In the genomic region with DNA sequence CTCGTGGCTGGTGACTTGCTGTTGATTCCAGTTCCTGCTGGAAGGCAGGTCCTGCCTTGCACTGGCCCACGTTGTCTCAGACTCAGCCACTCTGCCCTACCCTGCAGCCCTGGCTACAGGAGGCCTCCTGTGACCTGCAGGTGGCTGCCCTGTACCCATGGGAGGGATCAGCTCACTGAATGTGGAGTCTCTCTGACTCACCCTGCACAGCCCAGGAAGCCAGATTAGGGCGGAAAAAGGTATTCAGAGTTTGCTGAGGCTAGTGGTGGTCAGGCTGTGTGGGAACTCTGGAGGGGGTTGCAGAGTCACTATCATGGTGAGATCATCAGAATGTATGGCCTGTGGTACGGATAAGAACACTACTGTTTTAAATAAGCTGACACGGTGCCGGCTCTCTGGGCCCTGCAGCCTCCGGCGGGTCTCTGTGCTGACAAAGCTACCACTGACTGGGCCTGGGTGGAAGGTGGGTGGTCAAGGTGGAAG, we compare ENCODE assay signal across 8 cellular contexts. TPM values are rescaled to one million over a fixed set of nuclear protein-coding genes. Genes with fewer than 3 reads are reported as not detected.
DNase-seq lines count a peak whose midpoint lies in the region; ATAC-seq and TF ChIP-seq lines count a peak whose summit lies in the region.

No MANE protein-coding gene starts in this region.

- DNase-seq in AG09319 (ENCODE audit: extremely low read depth, low read depth) (peak; percentile 18), HPDE6-E6E7 (ENCODE audit: extremely low spot score) (peak; percentile 100), hepatic stellate cell (ENCODE audit: low spot score) (peak; percentile 97), stromal cell of bone marrow (ENCODE audit: low read depth) (peak; percentile 68), KG1 (lab: John Stamatoyannopoulos, UW) (no peak)
- peak; percentile 47 for DNase-seq in activated CD8-positive, alpha-beta T cell treated with anti-CD3 and anti-CD28 coated beads, Interleukin-2, amount 10 ng/mL, durations not matched to agents 7 days and 5 days

- peaks cover 8% of the 10 kb centered on the region for H3K4me1 Mint-ChIP-seq in activated CD8-positive, alpha-beta T cell treated with anti-CD3 and anti-CD28 coated beads, Interleukin-2, amount 10 ng/mL, durations not matched to agents 7 days and 5 days (ENCODE audit: low read depth)

- CTCF ChIA-PET in activated CD8-positive, alpha-beta T cell treated with anti-CD3 and anti-CD28 coated beads, Interleukin-2, amount 10 ng/mL, durations not matched to agents 7 days and 5 days (lab: Charles Lee) = interaction anchor here (0.6 to 2.2 kb wide), 2 partner anchors 23 to 176 kb away, joined by 3 to 7 read pairs; no protein-coding TSS in a partner anchor

- H3K9me3 Mint-ChIP-seq in activated CD8-positive, alpha-beta T cell treated with anti-CD3 and anti-CD28 coated beads, Interleukin-2, amount 10 ng/mL, durations not matched to agents 7 days and 5 days (ENCODE audit: insufficient read depth) = no peaks in the 10 kb centered on the region

- ATAC-seq in activated CD8-positive, alpha-beta T cell treated with anti-CD3 and anti-CD28 coated beads, Interleukin-2, amount 10 ng/mL, durations not matched to agents 7 days and 5 days = peak; percentile 64
- ATAC-seq in GM21390 (IDR thresholded peaks at IDR 0.05; ENCODE audit: unreplicated experiment) (no peak), GM21737 (IDR thresholded peaks at IDR 0.05; ENCODE audit: unreplicated experiment) (no peak)

- POLR2A ChIA-PET in activated CD8-positive, alpha-beta T cell treated with anti-CD3 and anti-CD28 coated beads, Interleukin-2, amount 10 ng/mL, durations not matched to agents 7 days and 5 days (lab: Charles Lee) = interaction anchor here (0.6 to 1.1 kb wide), 3 partner anchors 24 to 538 kb away, joined by 3 read pairs; no protein-coding TSS in a partner anchor

- H3K27ac Mint-ChIP-seq in activated CD8-positive, alpha-beta T cell treated with anti-CD3 and anti-CD28 coated beads, Interleukin-2, amount 10 ng/mL, durations not matched to agents 7 days and 5 days = peak overlapping the region; percentile 62

- H3K27me3 Mint-ChIP-seq in activated CD8-positive, alpha-beta T cell treated with anti-CD3 and anti-CD28 coated beads, Interleukin-2, amount 10 ng/mL, durations not matched to agents 7 days and 5 days (ENCODE audit: low read depth) = no peaks in the 10 kb centered on the region

- H3K36me3 Mint-ChIP-seq in activated CD8-positive, alpha-beta T cell treated with anti-CD3 and anti-CD28 coated beads, Interleukin-2, amount 10 ng/mL, durations not matched to agents 7 days and 5 days (ENCODE audit: low read depth) = no peaks in the 10 kb centered on the region

- H3K4me3 Mint-ChIP-seq in activated CD8-positive, alpha-beta T cell treated with anti-CD3 and anti-CD28 coated beads, Interleukin-2, amount 10 ng/mL, durations not matched to agents 7 days and 5 days = no peak overlapping the region

- TF ChIP-seq CTCF in AG09319 (IDR thresholded peaks at IDR 0.05; ENCODE audit: low read depth, low read length) = peak; percentile 16

RNA-seq across cellular contexts. Expression of gene PYGB, which starts 24.7 kb away (rescaled TPM):
- 10 to 100 TPM; 33.9 TPM for total RNA-seq in activated CD8-positive, alpha-beta T cell treated with anti-CD3 and anti-CD28 coated beads, Interleukin-2, amount 10 ng/mL, durations not matched to agents 7 days and 5 days

RNA-seq across cellular contexts. Expression of gene ENTPD6, which starts 27.7 kb away (rescaled TPM):
- total RNA-seq in activated CD8-positive, alpha-beta T cell treated with anti-CD3 and anti-CD28 coated beads, Interleukin-2, amount 10 ng/mL, durations not matched to agents 7 days and 5 days = 10 to 100 TPM; 31.9 TPM
